Comparison of ENCODE assay signal across 22 cellular contexts in the genomic region with DNA sequence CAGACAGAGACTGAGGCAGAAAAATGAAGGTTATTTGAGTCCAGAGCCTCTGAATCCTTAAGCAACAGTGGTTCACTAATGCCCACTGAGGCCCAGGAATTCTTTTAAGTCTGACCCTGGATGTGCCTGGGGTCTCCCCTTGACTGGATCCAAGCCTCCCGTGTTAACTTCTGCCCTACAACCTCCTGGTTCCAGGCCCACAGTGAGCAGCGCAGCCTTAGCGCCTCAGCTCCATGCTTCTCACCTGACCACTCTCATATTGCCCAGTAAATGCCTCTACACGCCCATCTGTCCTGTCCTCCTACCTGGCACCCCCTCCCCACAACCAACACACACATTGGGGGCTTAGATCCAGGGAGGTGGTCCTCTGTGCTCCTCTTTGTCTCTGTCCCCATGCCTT. TPM values are rescaled to one million over a fixed set of nuclear protein-coding genes. Genes with fewer than 3 reads are reported as not detected.
"Had no signal": no experiment of that assay in that cellular context is flagged by ENCODE, and none has a peak within 500 bp of the region (broad histone marks: within the 10 kb centered on the region; RNA-seq: fewer than 3 reads in every experiment).

No MANE protein-coding gene starts in this region.

- H3K36me3 Mint-ChIP-seq: activated CD8-positive, alpha-beta memory T cell treated with anti-CD3 and anti-CD28 coated beads, Interleukin-2, amount 10 ng/mL, durations not matched to agents 7 days and 5 days; activated naive CD4-positive, alpha-beta T cell treated with anti-CD3 and anti-CD28 coated beads, Interleukin-2, amount 50 U/mL, for 24 hours; immature natural killer cell; WTC11 had no signal

- H3K27me3 Mint-ChIP-seq: activated CD8-positive, alpha-beta memory T cell treated with anti-CD3 and anti-CD28 coated beads, Interleukin-2, amount 10 ng/mL, durations not matched to agents 7 days and 5 days; activated naive CD4-positive, alpha-beta T cell treated with anti-CD3 and anti-CD28 coated beads, Interleukin-2, amount 50 U/mL, for 24 hours; T-helper 17 cell had no signal

- H3K4me3 Mint-ChIP-seq: activated CD8-positive, alpha-beta memory T cell treated with anti-CD3 and anti-CD28 coated beads, Interleukin-2, amount 10 ng/mL, durations not matched to agents 7 days and 5 days; activated naive CD4-positive, alpha-beta T cell treated with anti-CD3 and anti-CD28 coated beads, Interleukin-2, amount 50 U/mL, for 24 hours; dendritic cell treated with granulocyte-macrophage colony-stimulating factor and Interleukin-4, amounts not matched to agents 40 ng/mL and 50 ng/mL, for 4 days; immature natural killer cell; neural crest cell; T-helper 17 cell; WTC11 had no signal

- H3K9me3 Mint-ChIP-seq: activated naive CD4-positive, alpha-beta T cell treated with anti-CD3 and anti-CD28 coated beads, Interleukin-2, amount 50 U/mL, for 24 hours; dendritic cell treated with granulocyte-macrophage colony-stimulating factor and Interleukin-4, amounts not matched to agents 40 ng/mL and 50 ng/mL, for 4 days; immature natural killer cell; neural crest cell; WTC11 had no signal

- H3K27ac Mint-ChIP-seq: activated naive CD4-positive, alpha-beta T cell treated with anti-CD3 and anti-CD28 coated beads, Interleukin-2, amount 50 U/mL, for 24 hours; dendritic cell treated with granulocyte-macrophage colony-stimulating factor and Interleukin-4, amounts not matched to agents 40 ng/mL and 50 ng/mL, for 4 days; WTC11 had no signal

- H3K27me3 ChIP-seq: body of pancreas, heart left ventricle, ovary, transverse colon had no signal

- ATAC-seq: activated CD8-positive, alpha-beta memory T cell treated with anti-CD3 and anti-CD28 coated beads, Interleukin-2, amount 10 ng/mL, durations not matched to agents 7 days and 5 days; body of pancreas; heart left ventricle; lower lobe of right lung; T-helper 17 cell; WTC11 had no signal

- H3K27ac ChIP-seq: body of pancreas, heart left ventricle, lower lobe of right lung, ovary, transverse colon had no signal

- H3K36me3 ChIP-seq: heart left ventricle, lower lobe of right lung, ovary, transverse colon had no signal

- H3K9me3 ChIP-seq: body of pancreas, heart left ventricle, lower lobe of right lung, ovary, transverse colon had no signal

- H3K4me3 ChIP-seq: body of pancreas, heart left ventricle, lower lobe of right lung, ovary, transverse colon had no signal

- H3K4me1 ChIP-seq: body of pancreas, transverse colon had no signal

- DNase-seq: activated CD8-positive, alpha-beta memory T cell treated with anti-CD3 and anti-CD28 coated beads, Interleukin-2, amount 10 ng/mL, durations not matched to agents 7 days and 5 days; activated effector memory CD4-positive, alpha-beta T cell treated with anti-CD3 and anti-CD28 coated beads, Interleukin-2, amount 50 U/mL, for 16 hours; activated T-cell treated with anti-CD3 and anti-CD28 coated beads, Interleukin-2, amount 50 U/mL, for 1 hour; amniotic stem cell; body of pancreas; effector memory CD4-positive, alpha-beta T cell; immature natural killer cell; lower lobe of right lung; ovary; SIG-M5; stimulated activated CD4-positive, alpha-beta T cell treated with anti-CD3 and anti-CD28 coated beads, Interleukin-12 subunit alpha, Interleukin-12 subunit beta, amount 100 ng/mL, for 4 hours; stimulated activated CD4-positive, alpha-beta T cell treated with anti-CD3 and anti-CD28 coated beads, Interleukin-2, amount 100 ng/mL, for 24 hours; stimulated activated naive CD4-positive, alpha-beta T cell; T-helper 17 cell; transverse colon had no signal

- FAIRE-seq: frontal cortex, TTC549 had no signal

RNA-seq across cellular contexts. Expression of a gene that starts 6.4 kb away (rescaled TPM):
- total RNA-seq: body of pancreas, frontal cortex, heart left ventricle, lower lobe of right lung, neural crest cell, ovary, T-helper 17 cell, transverse colon, WTC11 had no signal
- polyA plus RNA-seq: heart left ventricle, ovary had no signal

RNA-seq across cellular contexts. Expression of a gene that starts 6.7 kb away (rescaled TPM):
- total RNA-seq: body of pancreas, frontal cortex, neural crest cell, T-helper 17 cell, transverse colon, WTC11 had no signal
- polyA plus RNA-seq: heart left ventricle, ovary had no signal
